9 cellular contexts compared by ENCODE assay signal in the genomic region with DNA sequence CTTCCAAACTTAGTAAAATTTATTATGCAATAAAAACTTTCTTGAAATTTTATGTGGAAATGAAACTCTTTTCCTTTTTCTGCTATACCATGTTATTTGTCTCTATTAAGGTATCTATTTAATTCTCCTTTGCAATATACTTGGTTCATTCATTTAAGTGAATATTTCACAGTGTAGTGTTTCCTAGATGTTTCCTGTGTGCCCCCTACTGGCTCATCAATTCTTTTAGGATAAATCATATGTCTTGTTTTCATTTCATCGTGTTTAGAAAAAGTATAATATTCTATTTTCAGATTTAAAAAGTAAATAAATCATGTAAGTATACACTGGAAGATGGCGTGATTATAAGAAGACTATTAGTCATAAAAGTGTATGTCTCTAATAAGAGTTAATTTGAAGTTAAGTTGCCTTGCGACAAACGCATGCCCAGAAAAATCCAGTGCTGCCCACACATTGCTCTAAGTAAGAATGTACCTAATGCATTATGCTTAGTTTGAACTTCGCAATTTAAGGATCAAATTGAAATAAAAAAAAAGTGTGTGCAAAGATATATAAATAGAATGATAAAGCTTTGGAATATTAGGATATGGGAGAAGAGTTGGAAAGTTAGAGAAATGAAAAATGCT.
DNase-seq lines count a peak whose midpoint lies in the region; ATAC-seq and TF ChIP-seq lines count a peak whose summit lies in the region.
"Had no signal": no experiment of that assay in that cellular context is flagged by ENCODE, and none has a peak within 500 bp of the region (broad histone marks: within the 10 kb centered on the region; RNA-seq: fewer than 3 reads in every experiment).

No MANE protein-coding gene starts in this region.

- H3K9me2 ChIP-seq in MM.1S (replicated peaks; ENCODE audit: insufficient read depth, low read length) = no peaks in the 10 kb centered on the region
- H3K9me2 ChIP-seq in neural cell (ENCODE audit: insufficient read depth, low read length) = no peaks in the 10 kb centered on the region

- intact Hi-C loops in activated T-helper 1 cell treated with anti-CD3 and anti-CD28 coated beads, Interleukin-12 subunit alpha, Interleukin-12 subunit beta, Interleukin-2, Interleukin-4 antibody, amounts not matched to agents 30 ng/mL and 10 ng/mL and 1 ng/mL, durations not matched to agents 14 hours and 24 hours and 36 hours (cut with micrococcal nuclease) = no loop called here
- intact Hi-C loops in CD4-positive, alpha-beta T cell (cut with DNase I, micrococcal nuclease) = no loop called here

- H3K4me2 ChIP-seq in MM.1S (ENCODE audit: low read depth, low read length) (no peak overlapping the region), neural cell (ENCODE audit: low read length) (no peak overlapping the region)

- no peaks in the 10 kb centered on the region for H3K36me3 Mint-ChIP-seq in activated naive CD4-positive, alpha-beta T cell treated with anti-CD3 and anti-CD28 coated beads, Interleukin-2, amount 50 U/mL, for 72 hours
- H3K36me3 Mint-ChIP-seq in activated T-helper 1 cell treated with anti-CD3 and anti-CD28 coated beads, Interleukin-12 subunit alpha, Interleukin-12 subunit beta, Interleukin-2, Interleukin-4 antibody, amounts not matched to agents 30 ng/mL and 10 ng/mL and 1 ng/mL, durations not matched to agents 14 hours and 24 hours and 36 hours (ENCODE audit: low read depth) = no peaks in the 10 kb centered on the region
- no peaks in the 10 kb centered on the region for H3K36me3 Mint-ChIP-seq in CD4-positive, alpha-beta T cell (ENCODE audit: low read depth)
- H3K36me3 Mint-ChIP-seq: activated naive CD4-positive, alpha-beta T cell treated with anti-CD3 and anti-CD28 coated beads, Interleukin-2, amount 50 U/mL, for 24 hours had no signal

- peak; percentile 86 for TF ChIP-seq RAD21 in neural cell (conservative IDR thresholded peaks at IDR 0.05)

- no peaks in the 10 kb centered on the region for H3K4me1 Mint-ChIP-seq in activated T-helper 1 cell treated with anti-CD3 and anti-CD28 coated beads, Interleukin-12 subunit alpha, Interleukin-12 subunit beta, Interleukin-2, Interleukin-4 antibody, amounts not matched to agents 30 ng/mL and 10 ng/mL and 1 ng/mL, durations not matched to agents 14 hours and 24 hours and 36 hours (ENCODE audit: low read depth)
- no peaks in the 10 kb centered on the region for H3K4me1 Mint-ChIP-seq in CD4-positive, alpha-beta T cell (ENCODE audit: low read depth)
- H3K4me1 Mint-ChIP-seq: activated naive CD4-positive, alpha-beta T cell treated with anti-CD3 and anti-CD28 coated beads, Interleukin-2, amount 50 U/mL, for 24 hours had no signal

- H3K9me3 ChIP-seq in MM.1S (replicated peaks; ENCODE audit: insufficient read depth, low read length) (no peaks in the 10 kb centered on the region), neural cell (ENCODE audit: low read length) (no peaks in the 10 kb centered on the region)
- H3K9me3 ChIP-seq in CD4-positive, alpha-beta T cell (ENCODE audit: control insufficient read depth, low read length) = no peaks in the 10 kb centered on the region

- peak; percentile 58 for ATAC-seq in GM19455 (IDR thresholded peaks at IDR 0.05; ENCODE audit: unreplicated experiment)
- no peak for ATAC-seq in activated naive CD4-positive, alpha-beta T cell treated with anti-CD3 and anti-CD28 coated beads, Interleukin-2, amount 50 U/mL, for 72 hours
- ATAC-seq in CD4-positive, alpha-beta T cell (ENCODE audit: poor library complexity) = no peak

- CTCF ChIA-PET in CD4-positive, alpha-beta T cell (lab: Charles Lee) = no interaction called here

- H3K27me3 ChIP-seq in MM.1S (replicated peaks; ENCODE audit: insufficient read depth, low read length) = no peaks in the 10 kb centered on the region
- no peaks in the 10 kb centered on the region for H3K27me3 ChIP-seq in neural cell (ENCODE audit: insufficient read depth, low read depth, low read length)
- H3K27me3 ChIP-seq in CD4-positive, alpha-beta T cell (ENCODE audit: control insufficient read depth, insufficient read depth, low read length) = no peaks in the 10 kb centered on the region

- H3K4me1 ChIP-seq in MM.1S (ENCODE audit: low read length) = no peaks in the 10 kb centered on the region

- POLR2A ChIA-PET in CD4-positive, alpha-beta T cell (lab: Charles Lee) = no interaction called here

- H3K79me2 ChIP-seq in MM.1S (ENCODE audit: low read length) (no peaks in the 10 kb centered on the region), neural cell (replicated peaks; ENCODE audit: insufficient read depth, low read length) (no peaks in the 10 kb centered on the region)

- TF ChIP-seq EP300 in neural cell (conservative IDR thresholded peaks at IDR 0.05; ENCODE audit: poor library complexity, severe bottlenecking) = no peak

- DNase-seq in COLO829 (ENCODE audit: low spot score) = peak; percentile 24
- DNase-seq in MM.1S = peak; percentile 52
- DNase-seq in astrocyte of the hippocampus (ENCODE audit: low read depth, low spot score) = peak; percentile 38
- no peak for DNase-seq in activated naive CD4-positive, alpha-beta T cell treated with anti-CD3 and anti-CD28 coated beads, Interleukin-2, amount 50 U/mL, for 72 hours (ENCODE audit: low spot score in 2 of 2)
- no peak for DNase-seq in activated T-helper 1 cell treated with anti-CD3 and anti-CD28 coated beads, Interleukin-12 subunit alpha, Interleukin-12 subunit beta, Interleukin-2, Interleukin-4 antibody, amounts not matched to agents 30 ng/mL and 10 ng/mL and 1 ng/mL, durations not matched to agents 14 hours and 24 hours and 36 hours (ENCODE audit: low spot score)
- DNase-seq in CD4-positive, alpha-beta T cell = no peak

- peak; percentile 54 for TF ChIP-seq CTCF in MM.1S (IDR thresholded peaks at IDR 0.05; ENCODE audit: low read length)
- TF ChIP-seq CTCF in neural cell (IDR thresholded peaks at IDR 0.05; ENCODE audit: poor library complexity, severe bottlenecking) = peak; percentile 78
- no peak for TF ChIP-seq CTCF in CD4-positive, alpha-beta T cell (IDR thresholded peaks at IDR 0.05)

- no peak overlapping the region for H3K4me3 ChIP-seq in MM.1S (ENCODE audit: low read length)
- no peak overlapping the region for H3K4me3 ChIP-seq in neural cell (ENCODE audit: low read length)

- no peak overlapping the region for H3K4me3 Mint-ChIP-seq in activated T-helper 1 cell treated with anti-CD3 and anti-CD28 coated beads, Interleukin-12 subunit alpha, Interleukin-12 subunit beta, Interleukin-2, Interleukin-4 antibody, amounts not matched to agents 30 ng/mL and 10 ng/mL and 1 ng/mL, durations not matched to agents 14 hours and 24 hours and 36 hours
- no peak overlapping the region for H3K4me3 Mint-ChIP-seq in CD4-positive, alpha-beta T cell
- H3K4me3 Mint-ChIP-seq: activated naive CD4-positive, alpha-beta T cell treated with anti-CD3 and anti-CD28 coated beads, Interleukin-2, amount 50 U/mL, for 24 hours had no signal

- no peaks in the 10 kb centered on the region for H3K9me3 Mint-ChIP-seq in activated naive CD4-positive, alpha-beta T cell treated with anti-CD3 and anti-CD28 coated beads, Interleukin-2, amount 50 U/mL, for 72 hours
- no peaks in the 10 kb centered on the region for H3K9me3 Mint-ChIP-seq in activated T-helper 1 cell treated with anti-CD3 and anti-CD28 coated beads, Interleukin-12 subunit alpha, Interleukin-12 subunit beta, Interleukin-2, Interleukin-4 antibody, amounts not matched to agents 30 ng/mL and 10 ng/mL and 1 ng/mL, durations not matched to agents 14 hours and 24 hours and 36 hours
- H3K9me3 Mint-ChIP-seq in CD4-positive, alpha-beta T cell = peaks cover 3% of the 10 kb centered on the region

- H3K36me3 ChIP-seq in MM.1S (replicated peaks; ENCODE audit: insufficient read depth, low read length) (no peaks in the 10 kb centered on the region), neural cell (ENCODE audit: insufficient read depth, low read length) (no peaks in the 10 kb centered on the region)

- H3K27ac Mint-ChIP-seq in activated naive CD4-positive, alpha-beta T cell treated with anti-CD3 and anti-CD28 coated beads, Interleukin-2, amount 50 U/mL, for 72 hours = no peak overlapping the region
- H3K27ac Mint-ChIP-seq in activated T-helper 1 cell treated with anti-CD3 and anti-CD28 coated beads, Interleukin-12 subunit alpha, Interleukin-12 subunit beta, Interleukin-2, Interleukin-4 antibody, amounts not matched to agents 30 ng/mL and 10 ng/mL and 1 ng/mL, durations not matched to agents 14 hours and 24 hours and 36 hours = no peak overlapping the region
- H3K27ac Mint-ChIP-seq in CD4-positive, alpha-beta T cell = no peak overlapping the region
- H3K27ac Mint-ChIP-seq: activated naive CD4-positive, alpha-beta T cell treated with anti-CD3 and anti-CD28 coated beads, Interleukin-2, amount 50 U/mL, for 24 hours had no signal

- H3K27me3 Mint-ChIP-seq in activated T-helper 1 cell treated with anti-CD3 and anti-CD28 coated beads, Interleukin-12 subunit alpha, Interleukin-12 subunit beta, Interleukin-2, Interleukin-4 antibody, amounts not matched to agents 30 ng/mL and 10 ng/mL and 1 ng/mL, durations not matched to agents 14 hours and 24 hours and 36 hours (ENCODE audit: insufficient read depth) = no peaks in the 10 kb centered on the region
- no peaks in the 10 kb centered on the region for H3K27me3 Mint-ChIP-seq in CD4-positive, alpha-beta T cell
- H3K27me3 Mint-ChIP-seq: activated naive CD4-positive, alpha-beta T cell treated with anti-CD3 and anti-CD28 coated beads, Interleukin-2, amount 50 U/mL, for 24 hours had no signal

- H3K27ac ChIP-seq in MM.1S (ENCODE audit: low read length) (no peak overlapping the region), neural cell (ENCODE audit: low read length) (no peak overlapping the region)
- H3K27ac ChIP-seq in CD4-positive, alpha-beta T cell (ENCODE audit: low read depth, low read length) = no peak overlapping the region

- H2AFZ ChIP-seq in MM.1S (ENCODE audit: low read length) (no peak overlapping the region), neural cell (ENCODE audit: low read depth, low read length) (no peak overlapping the region)

- no peak overlapping the region for H3K9ac ChIP-seq in MM.1S (ENCODE audit: low read length)
- H3K9ac ChIP-seq in neural cell (ENCODE audit: low read length) = no peak overlapping the region

- H4K20me1 ChIP-seq in MM.1S (ENCODE audit: insufficient read depth, low read length) (no peaks in the 10 kb centered on the region), neural cell (ENCODE audit: insufficient read depth) (no peaks in the 10 kb centered on the region)

- H3F3A ChIP-seq in MM.1S (ENCODE audit: insufficient read depth, low read length) = peaks cover under 1% of the 10 kb centered on the region; the same call in 1 of the 2 replicates
- no peaks in the 10 kb centered on the region for H3F3A ChIP-seq in neural cell (ENCODE audit: insufficient read depth, low read length, poor library complexity, severe bottlenecking)

TF ChIP-seq in neural cell, 6 proteins besides CTCF, POLR2A, EP300 and RAD21 (continues in another document):
- TF ChIP-seq SMC3 (conservative IDR thresholded peaks at IDR 0.05; ENCODE audit: poor library complexity) = peak; percentile 81
- TF ChIP-seq EZH2 (IDR thresholded peaks at IDR 0.05; ENCODE audit: borderline replicate concordance, insufficient read depth, low read length, poor library complexity, severe bottlenecking) = no peak

Comparison
In these comparisons a context has a peak if more than half of its experiments do, and no peak if none do; other contexts are left out.
1. DNase-seq: peak in COLO829 (single experiment), MM.1S (single experiment) and astrocyte of the hippocampus (single experiment); none in activated naive CD4-positive, alpha-beta T cell treated with anti-CD3 and anti-CD28 coated beads, Interleukin-2, amount 50 U/mL, for 72 hours (0 of 2), activated T-helper 1 cell treated with anti-CD3 and anti-CD28 coated beads, Interleukin-12 subunit alpha, Interleukin-12 subunit beta, Interleukin-2, Interleukin-4 antibody, amounts not matched to agents 30 ng/mL and 10 ng/mL and 1 ng/mL, durations not matched to agents 14 hours and 24 hours and 36 hours (single experiment) and CD4-positive, alpha-beta T cell (0 of 10).